In the genomic region with DNA sequence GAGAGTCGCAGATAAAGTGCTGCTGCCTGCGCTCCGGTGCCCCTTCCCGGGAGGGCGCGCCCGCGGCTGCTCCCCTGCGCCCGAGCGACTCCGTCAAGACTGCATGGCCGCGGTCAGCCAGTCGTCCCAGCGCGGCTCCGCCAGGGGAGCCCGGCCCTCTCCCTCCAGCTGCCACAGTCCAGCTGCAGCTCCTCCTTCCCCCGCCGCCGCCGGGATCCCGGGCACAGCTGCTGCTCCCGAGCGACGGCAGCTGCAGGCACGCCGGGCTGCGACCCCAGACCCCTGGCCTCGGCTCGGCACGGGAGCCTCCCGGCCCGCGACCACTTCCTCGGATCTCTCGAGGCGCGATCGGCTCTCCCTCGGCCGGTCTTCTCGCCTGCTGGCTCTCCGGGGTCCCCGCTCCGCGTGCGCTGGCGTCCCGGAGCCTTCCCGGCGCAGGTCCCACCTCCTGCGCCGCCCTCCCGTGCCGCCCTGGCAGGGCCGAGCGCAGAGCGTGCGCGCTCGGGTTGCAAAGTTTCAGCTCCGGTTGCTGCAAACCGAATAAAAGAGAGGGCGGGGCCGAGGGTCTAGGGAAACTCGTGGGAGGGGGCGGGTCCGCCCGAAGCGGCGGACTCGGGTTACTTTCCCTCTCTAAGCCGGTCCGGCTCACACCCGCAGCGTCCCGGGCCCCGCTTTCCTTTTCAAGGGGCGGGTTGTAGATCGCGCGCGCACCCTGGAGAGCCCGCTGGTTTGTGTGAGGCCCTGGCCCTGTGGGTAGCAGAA, we compare ENCODE assay signal across 1 cellular context.
TF ChIP-seq lines count a peak whose summit lies in the region.

TSS of gene CNKSR3 (minus strand) at position 542 of the 762 bp plus-strand sequence. CDS start 571 bp downstream, outside the sequence.

TF ChIP-seq in neural cell, 6 proteins besides CTCF, POLR2A, EP300 and RAD21 (continued from another document):
- TF ChIP-seq, protein P1, sequence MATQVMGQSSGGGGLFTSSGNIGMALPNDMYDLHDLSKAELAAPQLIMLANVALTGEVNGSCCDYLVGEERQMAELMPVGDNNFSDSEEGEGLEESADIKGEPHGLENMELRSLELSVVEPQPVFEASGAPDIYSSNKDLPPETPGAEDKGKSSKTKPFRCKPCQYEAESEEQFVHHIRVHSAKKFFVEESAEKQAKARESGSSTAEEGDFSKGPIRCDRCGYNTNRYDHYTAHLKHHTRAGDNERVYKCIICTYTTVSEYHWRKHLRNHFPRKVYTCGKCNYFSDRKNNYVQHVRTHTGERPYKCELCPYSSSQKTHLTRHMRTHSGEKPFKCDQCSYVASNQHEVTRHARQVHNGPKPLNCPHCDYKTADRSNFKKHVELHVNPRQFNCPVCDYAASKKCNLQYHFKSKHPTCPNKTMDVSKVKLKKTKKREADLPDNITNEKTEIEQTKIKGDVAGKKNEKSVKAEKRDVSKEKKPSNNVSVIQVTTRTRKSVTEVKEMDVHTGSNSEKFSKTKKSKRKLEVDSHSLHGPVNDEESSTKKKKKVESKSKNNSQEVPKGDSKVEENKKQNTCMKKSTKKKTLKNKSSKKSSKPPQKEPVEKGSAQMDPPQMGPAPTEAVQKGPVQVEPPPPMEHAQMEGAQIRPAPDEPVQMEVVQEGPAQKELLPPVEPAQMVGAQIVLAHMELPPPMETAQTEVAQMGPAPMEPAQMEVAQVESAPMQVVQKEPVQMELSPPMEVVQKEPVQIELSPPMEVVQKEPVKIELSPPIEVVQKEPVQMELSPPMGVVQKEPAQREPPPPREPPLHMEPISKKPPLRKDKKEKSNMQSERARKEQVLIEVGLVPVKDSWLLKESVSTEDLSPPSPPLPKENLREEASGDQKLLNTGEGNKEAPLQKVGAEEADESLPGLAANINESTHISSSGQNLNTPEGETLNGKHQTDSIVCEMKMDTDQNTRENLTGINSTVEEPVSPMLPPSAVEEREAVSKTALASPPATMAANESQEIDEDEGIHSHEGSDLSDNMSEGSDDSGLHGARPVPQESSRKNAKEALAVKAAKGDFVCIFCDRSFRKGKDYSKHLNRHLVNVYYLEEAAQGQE (IDR thresholded peaks at IDR 0.05; ENCODE audit: borderline replicate concordance) = peak; percentile 30
- TF ChIP-seq EZH2 (IDR thresholded peaks at IDR 0.05; ENCODE audit: borderline replicate concordance, insufficient read depth, low read length, poor library complexity, severe bottlenecking) (no peak), TAF1 (IDR thresholded peaks at IDR 0.05; ENCODE audit: low read depth) (no peak)
